Comparison of ENCODE assay signal across 6 cellular contexts in the genomic region with DNA sequence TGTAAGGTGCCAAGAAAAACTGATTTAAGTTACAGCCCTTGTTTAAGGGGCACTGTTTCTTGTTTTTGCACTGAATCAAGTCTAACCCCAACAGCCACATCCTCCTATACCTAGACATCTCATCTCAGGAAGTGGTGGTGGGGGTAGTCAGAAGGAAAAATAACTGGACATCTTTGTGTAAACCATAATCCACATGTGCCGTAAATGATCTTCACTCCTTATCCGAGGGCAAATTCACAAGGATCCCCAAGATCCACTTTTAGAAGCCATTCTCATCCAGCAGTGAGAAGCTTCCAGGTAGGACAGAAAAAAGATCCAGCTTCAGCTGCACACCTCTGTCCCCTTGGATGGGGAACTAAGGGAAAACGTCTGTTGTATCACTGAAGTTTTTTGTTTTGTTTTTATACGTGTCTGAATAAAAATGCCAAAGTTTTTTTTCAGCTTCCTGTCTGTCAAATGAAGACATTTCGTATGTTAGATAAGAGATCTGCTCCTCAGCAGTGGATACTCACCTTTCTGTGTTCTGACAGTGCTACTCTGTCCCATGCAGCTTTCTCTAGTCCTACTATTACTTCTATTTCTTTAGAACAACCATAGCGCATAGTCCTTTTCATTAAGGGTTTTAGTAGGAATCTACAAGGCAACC. TPM values are rescaled to one million over a fixed set of nuclear protein-coding genes. Genes with fewer than 3 reads are reported as not detected.
DNase-seq lines count a peak whose midpoint lies in the region; ATAC-seq, FAIRE-seq and TF ChIP-seq lines count a peak whose summit lies in the region.

No MANE protein-coding gene starts in this region.

- H3K27me3 ChIP-seq in CD4-positive, CD25-positive, alpha-beta regulatory T cell (ENCODE audit: control insufficient read depth, insufficient read depth, low read length): no peaks in the 10 kb centered on the region
- H3K27me3 ChIP-seq in WERI-Rb-1 (ENCODE audit: insufficient read depth, low read depth, severe bottlenecking): no peaks in the 10 kb centered on the region

- H3K4me1 Mint-ChIP-seq in CD4-positive, CD25-positive, alpha-beta regulatory T cell: peaks cover 11 to 67% (median 48%) of the 10 kb centered on the region in 4 donors
- peaks cover 29% of the 10 kb centered on the region for H3K4me1 Mint-ChIP-seq in mesothelial cell of epicardium

- DNase-seq in CD4-positive, CD25-positive, alpha-beta regulatory T cell: peak in 2 of 3 donors; percentile 62 to 87
- DNase-seq in WERI-Rb-1 (no peak), mesothelial cell of epicardium (ENCODE audit: low spot score in 2 of 2, unreplicated experiment in 2 of 2) (no peak), frontal cortex (ENCODE audit: low spot score in 2 of 2) (no peak), left colon (no peak)
- no peak for DNase-seq in stimulated activated CD4-positive, alpha-beta T cell treated with anti-CD3 and anti-CD28 coated beads, Interleukin-4, amount 100 ng/mL, for 4 hours

- no peaks in the 10 kb centered on the region for H3K27me3 Mint-ChIP-seq in CD4-positive, CD25-positive, alpha-beta regulatory T cell
- H3K27me3 Mint-ChIP-seq in mesothelial cell of epicardium (ENCODE audit: low read depth): no peaks in the 10 kb centered on the region

- H3K4me3 Mint-ChIP-seq in CD4-positive, CD25-positive, alpha-beta regulatory T cell: peak overlapping the region; percentile 91 to 99 (median 96)
- peak overlapping the region; percentile 96 for H3K4me3 Mint-ChIP-seq in mesothelial cell of epicardium

- peak overlapping the region; percentile 76 for H3K4me3 ChIP-seq in CD4-positive, CD25-positive, alpha-beta regulatory T cell (ENCODE audit: low read depth, low read length)
- peak overlapping the region; percentile 70 for H3K4me3 ChIP-seq in WERI-Rb-1 (ENCODE audit: low read depth, low read length)

- intact Hi-C loops in left colon (cut with DNase I, micrococcal nuclease): no loop called here

- H3K9me3 Mint-ChIP-seq in CD4-positive, CD25-positive, alpha-beta regulatory T cell: no peaks in the 10 kb centered on the region
- H3K9me3 Mint-ChIP-seq in mesothelial cell of epicardium: no peaks in the 10 kb centered on the region

- peaks cover 16% of the 10 kb centered on the region for H3K36me3 ChIP-seq in CD4-positive, CD25-positive, alpha-beta regulatory T cell (ENCODE audit: control insufficient read depth, insufficient read depth, low read length)
- peaks cover 35% of the 10 kb centered on the region for H3K36me3 ChIP-seq in WERI-Rb-1

- peak overlapping the region; percentile 95 to 100 (median 99) for H3K27ac Mint-ChIP-seq in CD4-positive, CD25-positive, alpha-beta regulatory T cell
- peak overlapping the region; percentile 98 for H3K27ac Mint-ChIP-seq in mesothelial cell of epicardium

- no peaks in the 10 kb centered on the region for H3K9me3 ChIP-seq in CD4-positive, CD25-positive, alpha-beta regulatory T cell (ENCODE audit: control insufficient read depth in 2 of 2, low read length in 2 of 2)
- no peaks in the 10 kb centered on the region for H3K9me3 ChIP-seq in WERI-Rb-1 (ENCODE audit: severe bottlenecking)

- H3K4me1 ChIP-seq in CD4-positive, CD25-positive, alpha-beta regulatory T cell (ENCODE audit: control insufficient read depth, insufficient read depth, low read length, poor library complexity, severe bottlenecking): peaks cover 49% of the 10 kb centered on the region

- peaks cover 8% of the 10 kb centered on the region for H3K36me3 Mint-ChIP-seq in CD4-positive, CD25-positive, alpha-beta regulatory T cell
- peaks cover 18% of the 10 kb centered on the region for H3K36me3 Mint-ChIP-seq in mesothelial cell of epicardium

- TF ChIP-seq CTCF in WERI-Rb-1 (IDR thresholded peaks at IDR 0.05; ENCODE audit: low read depth, low read length): no peak
- no peak for TF ChIP-seq CTCF in mesothelial cell of epicardium (IDR thresholded peaks at IDR 0.05; ENCODE audit: unreplicated experiment)

- no peak for ATAC-seq in CD4-positive, CD25-positive, alpha-beta regulatory T cell (ENCODE audit: low read depth in 2 of 2)
- ATAC-seq in left colon: no peak

- no peak for FAIRE-seq in frontal cortex (lab: Jason Lieb, UNC)

- H3K27ac ChIP-seq in CD4-positive, CD25-positive, alpha-beta regulatory T cell (ENCODE audit: insufficient read depth, low read length, poor library complexity, severe bottlenecking): peak overlapping the region; percentile 89
- peak overlapping the region; percentile 73 for H3K27ac ChIP-seq in WERI-Rb-1

RNA-seq across cellular contexts. Expression of gene PA2G4, which starts 1.2 kb away (rescaled TPM):
- 63.8 TPM for total RNA-seq in CD4-positive, CD25-positive, alpha-beta regulatory T cell
- polyA plus RNA-seq in CD4-positive, CD25-positive, alpha-beta regulatory T cell: 100 to 1,000 TPM; 193 to 203 (median 196) TPM
- 90.4 to 96.7 TPM (median 91.4 TPM) in 3 replicates for total RNA-seq in mesothelial cell of epicardium
- total RNA-seq in frontal cortex: 74.6 TPM
- 10 to 100 TPM; 59.6 to 80.9 TPM for total RNA-seq in left colon

RNA-seq across cellular contexts. Expression of gene RPL41, which starts 13.2 kb away (rescaled TPM):
- 4,134 TPM for total RNA-seq in CD4-positive, CD25-positive, alpha-beta regulatory T cell
- 1,000 to 10,000 TPM; 7,544 to 9,760 (median 8,849) TPM for polyA plus RNA-seq in CD4-positive, CD25-positive, alpha-beta regulatory T cell
- 3,814 to 4,057 TPM (median 4,017 TPM) in 3 replicates for total RNA-seq in mesothelial cell of epicardium
- total RNA-seq in frontal cortex: 1,399 TPM
- 1,000 to 10,000 TPM; 2,955 to 2,956 TPM for total RNA-seq in left colon

RNA-seq across cellular contexts. Expression of gene ZC3H10, which starts 14.9 kb away (rescaled TPM):
- 11.0 TPM for total RNA-seq in CD4-positive, CD25-positive, alpha-beta regulatory T cell
- 1 to 10 TPM; 1.7 to 3.7 (median 2.9) TPM for polyA plus RNA-seq in CD4-positive, CD25-positive, alpha-beta regulatory T cell
- total RNA-seq in mesothelial cell of epicardium: 7.8 to 9.2 TPM (median 8.0 TPM) in 3 replicates
- 8.2 TPM for total RNA-seq in frontal cortex
- 1 to 10 TPM; 3.5 to 4.1 TPM for total RNA-seq in left colon

RNA-seq across cellular contexts. Expression of gene ERBB3, which starts 23.2 kb away (rescaled TPM):
- 0.69 TPM for total RNA-seq in CD4-positive, CD25-positive, alpha-beta regulatory T cell
- under 1 TPM; 0.14 to 1.00 (median 0.56) TPM for polyA plus RNA-seq in CD4-positive, CD25-positive, alpha-beta regulatory T cell
- total RNA-seq in mesothelial cell of epicardium: 58.2 to 59.1 TPM (median 59.0 TPM) in 3 replicates
- 2.0 TPM for total RNA-seq in frontal cortex
- 100 to 1,000 TPM; 188 to 261 TPM for total RNA-seq in left colon

RNA-seq across cellular contexts. Expression of gene ESYT1, which starts 24.9 kb away (rescaled TPM):
- total RNA-seq in CD4-positive, CD25-positive, alpha-beta regulatory T cell: 190 TPM
- 100 to 1,000 TPM; 249 to 395 (median 333) TPM for polyA plus RNA-seq in CD4-positive, CD25-positive, alpha-beta regulatory T cell
- 64.7 to 69.4 TPM (median 67.2 TPM) in 3 replicates for total RNA-seq in mesothelial cell of epicardium
- 26.5 TPM for total RNA-seq in frontal cortex
- 10 to 100 TPM; 44.4 to 48.6 TPM for total RNA-seq in left colon

Comparison
In these comparisons a context has a peak if more than half of its experiments do, and no peak if none do; other contexts are left out.
1. DNase-seq: peak in CD4-positive, CD25-positive, alpha-beta regulatory T cell (2 of 3); none in WERI-Rb-1 (single experiment), mesothelial cell of epicardium (0 of 2), frontal cortex (0 of 2), left colon (0 of 2) and stimulated activated CD4-positive, alpha-beta T cell treated with anti-CD3 and anti-CD28 coated beads, Interleukin-4, amount 100 ng/mL, for 4 hours (0 of 2).